2 cellular contexts compared by ENCODE assay signal in the genomic region with DNA sequence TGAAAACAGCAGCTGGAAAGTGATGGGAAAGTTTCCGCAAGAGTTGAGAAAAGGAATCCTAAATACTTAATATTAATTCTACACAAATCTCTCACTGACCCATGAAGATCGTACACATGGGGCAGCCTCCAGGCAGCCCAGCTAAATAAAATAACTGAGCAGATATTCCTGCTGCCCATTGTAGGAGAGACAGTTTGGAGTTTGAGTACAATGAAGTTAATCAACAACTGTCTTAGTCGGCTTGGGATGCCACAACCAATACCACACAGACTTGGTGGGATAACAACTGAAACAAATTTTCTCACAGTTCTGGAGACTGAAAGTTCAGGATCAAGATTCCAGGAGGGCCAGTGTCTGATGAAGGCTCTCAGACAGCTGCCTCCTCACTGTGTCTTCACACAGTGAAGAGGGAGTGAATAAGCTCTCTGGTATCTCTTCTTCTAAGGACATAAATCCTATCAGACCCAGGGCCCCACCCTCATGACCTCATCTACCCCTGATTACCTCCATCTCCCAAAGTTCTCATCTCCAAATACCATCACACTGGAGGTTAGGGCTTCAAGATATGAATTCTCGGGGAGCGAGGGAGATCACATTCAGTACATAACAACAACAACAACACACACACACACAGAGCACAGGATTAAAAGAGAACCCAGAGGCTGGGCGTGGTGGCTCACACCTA.
TF ChIP-seq lines count a peak whose summit lies in the region.

No MANE protein-coding gene starts in this region.

TF ChIP-seq in IMR-90, 13 proteins besides CTCF, POLR2A, EP300 and RAD21:
- TF ChIP-seq CEBPB (IDR thresholded peaks at IDR 0.05; ENCODE audit: low read depth, low read length) (no peak), NFE2L2 (IDR thresholded peaks at IDR 0.05; ENCODE audit: low read depth, low read length) (no peak), RFX5 (IDR thresholded peaks at IDR 0.05; ENCODE audit: low read depth, low read length) (no peak), MXI1 (IDR thresholded peaks at IDR 0.05; ENCODE audit: borderline replicate concordance, low read depth, low read length) (no peak), RCOR1 (IDR thresholded peaks at IDR 0.05; ENCODE audit: insufficient replicate concordance, low read length) (no peak), SMC3 (IDR thresholded peaks at IDR 0.05; ENCODE audit: low read depth, low read length) (no peak)
- TF ChIP-seq, protein P1, sequence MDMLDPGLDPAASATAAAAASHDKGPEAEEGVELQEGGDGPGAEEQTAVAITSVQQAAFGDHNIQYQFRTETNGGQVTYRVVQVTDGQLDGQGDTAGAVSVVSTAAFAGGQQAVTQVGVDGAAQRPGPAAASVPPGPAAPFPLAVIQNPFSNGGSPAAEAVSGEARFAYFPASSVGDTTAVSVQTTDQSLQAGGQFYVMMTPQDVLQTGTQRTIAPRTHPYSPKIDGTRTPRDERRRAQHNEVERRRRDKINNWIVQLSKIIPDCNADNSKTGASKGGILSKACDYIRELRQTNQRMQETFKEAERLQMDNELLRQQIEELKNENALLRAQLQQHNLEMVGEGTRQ (IDR thresholded peaks at IDR 0.05; ENCODE audit: low read depth, low read length) = no peak
TF ChIP-seq in IMR-90: peak in this region for 0.

TF ChIP-seq in GM12891, 5 proteins besides CTCF, POLR2A, EP300 and RAD21:
- TF ChIP-seq PAX5 (IDR thresholded peaks at IDR 0.05; ENCODE audit: insufficient read depth, low read length, severe bottlenecking) (no peak), SPI1 (IDR thresholded peaks at IDR 0.05; ENCODE audit: low read depth, low read length) (no peak), POLR2AphosphoS5 (IDR thresholded peaks at IDR 0.05; ENCODE audit: low read depth, low read length) (no peak), POU2F2 (IDR thresholded peaks at IDR 0.05; ENCODE audit: low read depth, low read length) (no peak), TAF1 (IDR thresholded peaks at IDR 0.05; ENCODE audit: low read depth, low read length) (no peak)
